Comparison of ENCODE assay signal across 14 cellular contexts in genomic region chr22:45552017-45552411, GRCh38. TPM values are rescaled to one million over a fixed set of nuclear protein-coding genes. Genes with fewer than 3 reads are reported as not detected.
A peak's percentile ranks its signal among the peaks of the same experiment; 100 is the strongest.
DNase-seq lines count a peak whose midpoint lies in the region; ATAC-seq and TF ChIP-seq lines count a peak whose summit lies in the region.
"Had no signal": no experiment of that assay in that cellular context is flagged by ENCODE, and none has a peak within 500 bp of the region (broad histone marks: within the 10 kb centered on the region; RNA-seq: fewer than 3 reads in every experiment).

No MANE protein-coding gene starts in this region.

- no peaks in the 10 kb centered on the region for H3K9me3 ChIP-seq in Peyer's patch
- no peaks in the 10 kb centered on the region for H3K9me3 ChIP-seq in esophagus squamous epithelium
- H3K9me3 ChIP-seq in neuronal stem cell (replicated peaks in 1 of 2; ENCODE audit: control insufficient read depth in 2 of 2, insufficient read depth in 1 of 2, low read depth in 1 of 2, low read length in 2 of 2), result peaks cover 0 to 10% of the 10 kb centered on the region in 2 donors
- H3K9me3 ChIP-seq in transverse colon, result no peaks in the 10 kb centered on the region
- no peaks in the 10 kb centered on the region for H3K9me3 ChIP-seq in WERI-Rb-1 (ENCODE audit: severe bottlenecking)

- H2BK120ac ChIP-seq in neuronal stem cell (ENCODE audit: low read depth, low read length), result no peak overlapping the region

- H3K4ac ChIP-seq in neuronal stem cell (ENCODE audit: low read length), result no peak overlapping the region

- H3K27me3 ChIP-seq in Peyer's patch (no peaks in the 10 kb centered on the region), esophagus squamous epithelium (no peaks in the 10 kb centered on the region), neuronal stem cell (ENCODE audit: control insufficient read depth in 3 of 3, insufficient read depth in 3 of 3, low read depth in 1 of 3, low read length in 3 of 3) (no peaks in the 10 kb centered on the region), transverse colon (no peaks in the 10 kb centered on the region), WERI-Rb-1 (ENCODE audit: insufficient read depth, low read depth, severe bottlenecking) (no peaks in the 10 kb centered on the region)

- no peak for TF ChIP-seq EP300 in transverse colon (IDR thresholded peaks at IDR 0.05; ENCODE audit: low read depth)

- H3K18ac ChIP-seq in neuronal stem cell (ENCODE audit: low read length), result peak overlapping the region; percentile 33

- intact Hi-C loops in esophagus squamous epithelium (cut with DNase I), result no loop called here
- intact Hi-C loops in transverse colon (cut with DNase I; ENCODE audit: low total_unique reads), result loop anchor here (5.0 to 10.0 kb wide), 2 partner anchors 55 to 237 kb away; no protein-coding TSS in a partner anchor

- peak overlapping the region; percentile 32 for H2BK15ac ChIP-seq in neuronal stem cell (ENCODE audit: low read length)

- 70 to 85% methylated on average over 4 to 7 of the region's 12 CpGs for WGBS in esophagus squamous epithelium, 2 donors
- WGBS in neuronal stem cell (ENCODE audit: extremely low coverage in 2 of 2, insufficient read length in 2 of 2, insufficient replicate concordance in 1 of 2), 2 donors, result no CpG with 5 or more reads among the region's 12 CpGs
- 67% methylated on average over 12 of the region's 12 CpGs; no CpG with 5 or more reads in 1 of the 2 donors for WGBS in transverse colon (ENCODE audit: low coverage in 1 of 2), 2 donors

- DNase-seq in Peyer's patch, result peak in 1 of 3 donors; percentile 48
- DNase-seq in esophagus squamous epithelium (lab: John Stamatoyannopoulos, UW), result no peak
- DNase-seq in neuronal stem cell (ENCODE audit: low spot score), result no peak
- DNase-seq in transverse colon, result no peak
- no peak for DNase-seq in middle frontal gyrus (ENCODE audit: extremely low spot score, low spot score)
- DNase-seq in WERI-Rb-1, result no peak
- no peak for DNase-seq in HCEC 1CT
- DNase-seq: activated B cell treated with CpG ODN at 0.5 μM for 24 hours; activated CD8-positive, alpha-beta memory T cell treated with anti-CD3 and anti-CD28 coated beads, Interleukin-2, amount 50 U/mL, for 48 hours; CD4-positive, CD25-positive, alpha-beta regulatory T cell; dermis blood vessel endothelial cell; naive thymus-derived CD4-positive, alpha-beta T cell; stimulated activated CD4-positive, alpha-beta T cell treated with anti-CD3 and anti-CD28 coated beads, Interleukin-12 subunit alpha, Interleukin-12 subunit beta, amount 100 ng/mL, for 4 hours had no signal

- peak overlapping the region; percentile 22 to 83 (median 74) for H3K27ac ChIP-seq in Peyer's patch
- H3K27ac ChIP-seq in esophagus squamous epithelium, result peak overlapping the region; percentile 87 to 96 (median 94)
- H3K27ac ChIP-seq in neuronal stem cell (replicated peaks; ENCODE audit: low read length), result no peak overlapping the region
- H3K27ac ChIP-seq in transverse colon, result peak overlapping the region; percentile 72 to 88 (median 76)
- H3K27ac ChIP-seq in WERI-Rb-1, result no peak overlapping the region

- peak overlapping the region; percentile 28 for H2BK12ac ChIP-seq in neuronal stem cell (ENCODE audit: low read length)

- H3K4me2 ChIP-seq in neuronal stem cell (ENCODE audit: insufficient read depth, low read length, poor library complexity, severe bottlenecking), result no peak overlapping the region

- peak overlapping the region; percentile 10 for H2BK5ac ChIP-seq in neuronal stem cell (ENCODE audit: low read length)

- H3K9ac ChIP-seq in neuronal stem cell (ENCODE audit: low read depth, low read length, poor library complexity), result no peak overlapping the region

- H4K8ac ChIP-seq in neuronal stem cell (ENCODE audit: low read depth, low read length), result no peak overlapping the region

- ATAC-seq in HG03175 (IDR thresholded peaks at IDR 0.05; ENCODE audit: unreplicated experiment), result no peak
- ATAC-seq: naive thymus-derived CD4-positive, alpha-beta T cell had no signal

- H2AK5ac ChIP-seq in neuronal stem cell (ENCODE audit: low read depth, low read length), result no peak overlapping the region

- TF ChIP-seq CTCF in Peyer's patch (IDR thresholded peaks at IDR 0.05) (no peak), esophagus squamous epithelium (IDR thresholded peaks at IDR 0.05) (no peak), transverse colon (IDR thresholded peaks at IDR 0.05) (no peak), WERI-Rb-1 (IDR thresholded peaks at IDR 0.05; ENCODE audit: low read depth, low read length) (no peak)

- no peaks in the 10 kb centered on the region for H3K36me3 ChIP-seq in Peyer's patch
- peaks cover under 1 to 16% (median 3%) of the 10 kb centered on the region in 3 donors for H3K36me3 ChIP-seq in esophagus squamous epithelium
- peaks cover 40 to 69% of the 10 kb centered on the region in 2 donors for H3K36me3 ChIP-seq in neuronal stem cell (replicated peaks in 1 of 2; ENCODE audit: control insufficient read depth in 2 of 2, insufficient read depth in 2 of 2, low read length in 2 of 2)
- H3K36me3 ChIP-seq in transverse colon, result no peaks in the 10 kb centered on the region
- peaks cover 57% of the 10 kb centered on the region for H3K36me3 ChIP-seq in WERI-Rb-1

- in situ Hi-C loops in transverse colon (cut with MboI; ENCODE audit: low pct_ligation_motif_present in 1 of 4, low pct_unique_long_range_greater_than_20kb in 1 of 4, low sequenced_read_pairs in 3 of 4), result loop anchor here (5.0 to 25.0 kb wide), 3 partner anchors 107 to 290 kb away; no protein-coding TSS in a partner anchor

- no peak overlapping the region for H3K4me3 ChIP-seq in Peyer's patch
- no peak overlapping the region for H3K4me3 ChIP-seq in esophagus squamous epithelium
- H3K4me3 ChIP-seq in neuronal stem cell (ENCODE audit: low read length in 2 of 2), result no peak overlapping the region
- H3K4me3 ChIP-seq in transverse colon, result no peak overlapping the region
- no peak overlapping the region for H3K4me3 ChIP-seq in WERI-Rb-1 (ENCODE audit: low read depth, low read length)

- H3K79me1 ChIP-seq in neuronal stem cell (ENCODE audit: low read depth, low read length), result peaks cover 4% of the 10 kb centered on the region

- no peak for TF ChIP-seq POLR2A in Peyer's patch (IDR thresholded peaks at IDR 0.05)
- no peak for TF ChIP-seq POLR2A in esophagus squamous epithelium (IDR thresholded peaks at IDR 0.05)
- TF ChIP-seq POLR2A in transverse colon (IDR thresholded peaks at IDR 0.05), result no peak

- no peak overlapping the region for H4K91ac ChIP-seq in neuronal stem cell (ENCODE audit: low read depth, low read length, poor library complexity)

- no peak overlapping the region for H3K14ac ChIP-seq in neuronal stem cell (ENCODE audit: low read length)

- no peak overlapping the region for H2AFZ ChIP-seq in neuronal stem cell (ENCODE audit: low read length)

- H3K4me1 ChIP-seq in Peyer's patch (peaks cover 0 to 45% (median 0%) of the 10 kb centered on the region in 4 donors), esophagus squamous epithelium (peaks cover 58 to 74% (median 64%) of the 10 kb centered on the region in 3 donors), neuronal stem cell (ENCODE audit: control insufficient read depth in 2 of 2, insufficient read depth in 1 of 2, low read depth in 1 of 2, low read length in 2 of 2) (peaks cover 13 to 29% of the 10 kb centered on the region in 2 donors), transverse colon (peaks cover 17 to 43% (median 25%) of the 10 kb centered on the region in 4 donors)

- no peak overlapping the region for H3K23ac ChIP-seq in neuronal stem cell (ENCODE audit: low read depth, low read length, poor library complexity)

RNA-seq across cellular contexts. Expression of gene FBLN1, which starts 49.3 kb away (rescaled TPM):
- total RNA-seq in Peyer's patch, result 100 to 1,000 TPM in 3 of 4 donors, 10 to 100 TPM in 1; 29.8 to 162 (median 136) TPM
- total RNA-seq in esophagus squamous epithelium, result 100 to 1,000 TPM in 2 of 4 donors, 10 to 100 TPM in 2; 33.7 to 546 (median 86.3) TPM
- polyA plus RNA-seq in neuronal stem cell (2013, experiment 1 of 2), result 160 TPM
- 157 TPM for polyA plus RNA-seq in neuronal stem cell (2013, experiment 2 of 2)
- total RNA-seq in transverse colon, result 10 to 100 TPM; 48.6 to 92.1 (median 68.9) TPM
- total RNA-seq: activated B cell treated with CpG ODN at 0.5 μM for 24 hours had no signal
- polyA plus RNA-seq: CD4-positive, CD25-positive, alpha-beta regulatory T cell; naive thymus-derived CD4-positive, alpha-beta T cell had no signal

Comparison
In these comparisons a context has a peak if more than half of its experiments do, and no peak if none do; other contexts are left out.
1. H3K27ac ChIP-seq: peak in Peyer's patch (4 of 4), esophagus squamous epithelium (4 of 4) and transverse colon (4 of 4); none in neuronal stem cell (single experiment) and WERI-Rb-1 (single experiment).